1 cellular context compared by ENCODE assay signal in the genomic region with DNA sequence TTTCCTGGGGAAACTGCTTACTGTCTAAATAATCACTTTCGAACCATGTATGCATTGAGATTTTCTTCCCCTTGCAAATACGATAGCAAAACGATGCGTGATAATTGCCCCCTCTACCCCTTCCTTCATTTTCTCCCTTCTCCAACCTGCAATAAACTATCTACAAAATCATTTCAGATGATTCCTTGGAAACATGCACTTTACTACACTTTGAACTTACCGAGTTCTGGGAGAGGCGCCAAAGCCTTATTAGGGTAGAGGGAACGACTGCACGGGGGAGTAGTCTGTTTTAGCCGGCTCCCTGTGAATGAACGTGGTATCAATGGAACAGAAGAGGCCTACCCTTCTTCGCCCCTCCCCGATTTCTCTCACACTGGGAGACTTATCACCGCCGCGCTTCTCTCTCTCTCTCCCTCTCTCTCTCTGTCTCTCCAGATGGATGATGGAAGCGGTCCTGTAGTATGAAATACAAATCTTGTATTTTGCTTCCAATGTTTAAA.
TF ChIP-seq lines count a peak whose summit lies in the region.

A gene with protein sequence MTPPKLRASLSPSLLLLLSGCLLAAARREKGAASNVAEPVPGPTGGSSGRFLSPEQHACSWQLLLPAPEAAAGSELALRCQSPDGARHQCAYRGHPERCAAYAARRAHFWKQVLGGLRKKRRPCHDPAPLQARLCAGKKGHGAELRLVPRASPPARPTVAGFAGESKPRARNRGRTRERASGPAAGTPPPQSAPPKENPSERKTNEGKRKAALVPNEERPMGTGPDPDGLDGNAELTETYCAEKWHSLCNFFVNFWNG (minus strand): TSS at position 309 of the 500 bp plus-strand sequence. CDS start 517 bp downstream, outside the sequence.

TF ChIP-seq in WTC11, 78 proteins besides CTCF, POLR2A, EP300 and RAD21 (continued from another document):
- TF ChIP-seq, protein P1, sequence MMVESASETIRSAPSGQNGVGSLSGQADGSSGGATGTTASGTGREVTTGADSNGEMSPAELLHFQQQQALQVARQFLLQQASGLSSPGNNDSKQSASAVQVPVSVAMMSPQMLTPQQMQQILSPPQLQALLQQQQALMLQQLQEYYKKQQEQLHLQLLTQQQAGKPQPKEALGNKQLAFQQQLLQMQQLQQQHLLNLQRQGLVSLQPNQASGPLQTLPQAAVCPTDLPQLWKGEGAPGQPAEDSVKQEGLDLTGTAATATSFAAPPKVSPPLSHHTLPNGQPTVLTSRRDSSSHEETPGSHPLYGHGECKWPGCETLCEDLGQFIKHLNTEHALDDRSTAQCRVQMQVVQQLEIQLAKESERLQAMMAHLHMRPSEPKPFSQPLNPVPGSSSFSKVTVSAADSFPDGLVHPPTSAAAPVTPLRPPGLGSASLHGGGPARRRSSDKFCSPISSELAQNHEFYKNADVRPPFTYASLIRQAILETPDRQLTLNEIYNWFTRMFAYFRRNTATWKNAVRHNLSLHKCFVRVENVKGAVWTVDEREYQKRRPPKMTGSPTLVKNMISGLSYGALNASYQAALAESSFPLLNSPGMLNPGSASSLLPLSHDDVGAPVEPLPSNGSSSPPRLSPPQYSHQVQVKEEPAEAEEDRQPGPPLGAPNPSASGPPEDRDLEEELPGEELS (CRISPR knock-in tag; IDR thresholded peaks at IDR 0.05) = no peak
